ENCODE assay signal across 8 cellular contexts in genomic region chr9:84397151-84397728, GRCh38. TPM values are rescaled to one million over a fixed set of nuclear protein-coding genes. Genes with fewer than 3 reads are reported as not detected.
DNase-seq lines count a peak whose midpoint lies in the region; ATAC-seq and TF ChIP-seq lines count a peak whose summit lies in the region.

No MANE protein-coding gene starts in this region.

- peak; percentile 54 for DNase-seq in COLO668 (lab: John Stamatoyannopoulos, UW; ENCODE audit: unreplicated experiment)
- DNase-seq in RWPE2 (ENCODE audit: low spot score), result no peak
- DNase-seq in activated gamma-delta T cell treated with anti-CD3 and anti-CD28 coated beads, Interleukin-2, amount 50 U/mL, for 16 hours (ENCODE audit: low read depth), result peak; percentile 29
- DNase-seq in germinal center (ENCODE audit: low spot score), result peak; percentile 61
- DNase-seq in osteocyte (ENCODE audit: extremely low spot score, unreplicated experiment), result no peak
- peak; percentile 57 to 73 for DNase-seq in tibial artery

- H3K27me3 ChIP-seq in KMS-11 (ENCODE audit: insufficient read depth, low read depth), result no peaks in the 10 kb centered on the region
- no peaks in the 10 kb centered on the region for H3K27me3 ChIP-seq in RWPE2 (ENCODE audit: insufficient read depth, poor library complexity, severe bottlenecking)
- peaks cover 0 to 19% of the 10 kb centered on the region in 2 donors for H3K27me3 ChIP-seq in tibial artery

- H3K9ac ChIP-seq in KMS-11, result no peak overlapping the region

- H3K9me3 ChIP-seq in RWPE2 (ENCODE audit: severe bottlenecking) (no peaks in the 10 kb centered on the region), tibial artery (no peaks in the 10 kb centered on the region)

- H4K20me1 ChIP-seq in KMS-11 (ENCODE audit: insufficient read depth), result no peaks in the 10 kb centered on the region

- H3K36me3 Mint-ChIP-seq in osteocyte (ENCODE audit: unreplicated experiment), result no peaks in the 10 kb centered on the region

- no peak overlapping the region for H3K27ac Mint-ChIP-seq in osteocyte (ENCODE audit: unreplicated experiment)

- peaks cover 13% of the 10 kb centered on the region for H3K4me1 Mint-ChIP-seq in osteocyte (ENCODE audit: unreplicated experiment)

- H3K27ac ChIP-seq in KMS-11 (no peak overlapping the region), RWPE2 (ENCODE audit: poor library complexity, severe bottlenecking) (no peak overlapping the region), tibial artery (no peak overlapping the region)

- H3K36me3 ChIP-seq in KMS-11 (ENCODE audit: insufficient read depth) (no peaks in the 10 kb centered on the region), RWPE2 (ENCODE audit: low read depth) (no peaks in the 10 kb centered on the region), tibial artery (no peaks in the 10 kb centered on the region)

- no peaks in the 10 kb centered on the region for H3K4me1 ChIP-seq in KMS-11 (ENCODE audit: low read depth, poor library complexity, severe bottlenecking)
- H3K4me1 ChIP-seq in RWPE2 (ENCODE audit: insufficient read depth, poor library complexity, severe bottlenecking), result no peaks in the 10 kb centered on the region
- H3K4me1 ChIP-seq in tibial artery, result no peaks in the 10 kb centered on the region

- peak; percentile 62 for ATAC-seq in GM21360 (IDR thresholded peaks at IDR 0.05; ENCODE audit: unreplicated experiment)
- ATAC-seq in RWPE2 (ENCODE audit: low read depth), result peak; percentile 82

- TF ChIP-seq CTCF in KMS-11 (conservative IDR thresholded peaks at IDR 0.05; ENCODE audit: low read depth, low read length) (peak; percentile 90), RWPE2 (IDR thresholded peaks at IDR 0.05; ENCODE audit: poor library complexity, severe bottlenecking) (peak; percentile 83), osteocyte (IDR thresholded peaks at IDR 0.05) (peak; percentile 93), tibial artery (IDR thresholded peaks at IDR 0.05) (peak; percentile 72 to 91)

- H3K9me3 Mint-ChIP-seq in osteocyte (ENCODE audit: unreplicated experiment), result no peaks in the 10 kb centered on the region

- H3K4me2 ChIP-seq in KMS-11, result no peak overlapping the region

- 0 out of 2 replicates have a peak overlapping the region, but pooled peaks have one; percentile 0 for H2AFZ ChIP-seq in KMS-11 (ENCODE audit: low read depth)

- no peak overlapping the region for H3K4me3 ChIP-seq in KMS-11 (IDR thresholded peaks at IDR 0.05; ENCODE audit: insufficient read depth, low read depth, low read length)
- H3K4me3 ChIP-seq in RWPE2 (ENCODE audit: severe bottlenecking), result no peak overlapping the region
- no peak overlapping the region for H3K4me3 ChIP-seq in tibial artery

- H3K79me2 ChIP-seq in KMS-11 (ENCODE audit: insufficient read depth, low read depth), result no peaks in the 10 kb centered on the region

- H3K27me3 Mint-ChIP-seq in osteocyte (ENCODE audit: unreplicated experiment), result peaks cover 15% of the 10 kb centered on the region

- intact Hi-C loops in tibial artery (cut with DNase I; ENCODE audit: low total_unique reads), result loop anchor here (10.0 kb wide), 3 partner anchors 558 to 858 kb away; no protein-coding TSS in a partner anchor

- H3K4me3 Mint-ChIP-seq in osteocyte (ENCODE audit: unreplicated experiment), result no peak overlapping the region

RNA-seq across cellular contexts. Expression of gene SLC28A3, which starts 56.7 kb away (rescaled TPM):
- total RNA-seq in osteocyte, result not detected in 2 replicates

Comparison
In these comparisons a context has a peak if more than half of its experiments do, and no peak if none do; other contexts are left out.
1. DNase-seq: peak in COLO668 (single experiment), activated gamma-delta T cell treated with anti-CD3 and anti-CD28 coated beads, Interleukin-2, amount 50 U/mL, for 16 hours (single experiment), germinal center (single experiment) and tibial artery (2 of 2); none in RWPE2 (single experiment) and osteocyte (single experiment).
2. Peak in every context shown above with its lines, with median percentiles within 50 percentile points of each other: CTCF ChIP-seq.